ENCODE assay signal across 32 cellular contexts in genomic region chr9:129812385-129812784, GRCh38. TPM values are rescaled to one million over a fixed set of nuclear protein-coding genes. Genes with fewer than 3 reads are reported as not detected.
DNase-seq lines count a peak whose midpoint lies in the region; ATAC-seq and TF ChIP-seq lines count a peak whose summit lies in the region.
"Had no signal": no experiment of that assay in that cellular context is flagged by ENCODE, and none has a peak within 500 bp of the region (broad histone marks: within the 10 kb centered on the region; RNA-seq: fewer than 3 reads in every experiment).

No MANE protein-coding gene starts in this region.

- POLR2A ChIA-PET in RWPE1 (lab: Yijun Ruan, JAX; ENCODE audit: low non-redundant PET), result no interaction called here

- peaks cover 28% of the 10 kb centered on the region for H3K4me1 Mint-ChIP-seq in activated T-cell treated with anti-CD3 and anti-CD28 coated beads, Interleukin-2, amount 50 U/mL, for 72 hours (ENCODE audit: low read depth)
- peaks cover 42% of the 10 kb centered on the region for H3K4me1 Mint-ChIP-seq in stimulated activated effector memory CD8-positive, alpha-beta T cell treated with anti-CD3 and anti-CD28 coated beads, Interleukin-12 subunit alpha, Interleukin-12 subunit beta, amount 100 ng/mL, for 72 hours
- H3K4me1 Mint-ChIP-seq: endodermal cell, nephron had no signal

- H3K36me3 Mint-ChIP-seq in activated T-cell treated with anti-CD3 and anti-CD28 coated beads, Interleukin-2, amount 50 U/mL, for 72 hours (ENCODE audit: insufficient read depth in 2 of 2), result peaks cover 12 to 20% of the 10 kb centered on the region in 2 donors
- peaks cover 98% of the 10 kb centered on the region for H3K36me3 Mint-ChIP-seq in stimulated activated effector memory CD8-positive, alpha-beta T cell treated with anti-CD3 and anti-CD28 coated beads, Interleukin-12 subunit alpha, Interleukin-12 subunit beta, amount 100 ng/mL, for 72 hours

- CTCF ChIA-PET in RWPE1 (lab: Yijun Ruan, JAX), result interaction anchor here (0.8 to 1.3 kb wide), 2 partner anchors 75 to 86 kb away, joined by 3 to 5 read pairs; no protein-coding TSS in a partner anchor

- 0 out of 2 replicates have a peak overlapping the region, but pooled peaks have one; percentile 5 for H3K27ac ChIP-seq in RWPE1
- H3K27ac ChIP-seq: heart left ventricle, HL-60, KMS-11, parathyroid adenoma, thoracic aorta had no signal

- DNase-seq in activated T-cell treated with anti-CD3 and anti-CD28 coated beads, Interleukin-2, amount 50 U/mL, for 72 hours, result no peak
- DNase-seq in activated T-cell treated with anti-CD3 and anti-CD28 coated beads, Interleukin-2, amount 50 U/mL, for 1 hour, result no peak
- DNase-seq in RWPE1 (ENCODE audit: low spot score) (no peak), erythroblast (lab: John Stamatoyannopoulos, UW) (no peak), islet precursor cell (no peak)
- DNase-seq in stimulated activated effector memory CD8-positive, alpha-beta T cell treated with anti-CD3 and anti-CD28 coated beads, Interleukin-12 subunit alpha, Interleukin-12 subunit beta, amount 100 ng/mL, for 72 hours (ENCODE audit: low spot score in 2 of 2), result no peak
- DNase-seq in stimulated activated CD4-positive, alpha-beta T cell treated with anti-CD3 and anti-CD28 coated beads, Interleukin-4, amount 100 ng/mL, for 4 hours, result no peak
- DNase-seq: activated T-cell treated with anti-CD3 and anti-CD28 coated beads, Interleukin-2, amount 50 U/mL, for 4 hours; endodermal cell; foreskin melanocyte; kidney glomerular epithelial cell; MM.1S; NCI-H1417 treated with DMSO at 0.1 percent for 48 hours; NCI-H2081; NCI-H526; NK-92 treated with Interleukin-12 subunit alpha and Interleukin-12 subunit beta, amount 100 ng/mL, for 24 hours; PC-3; Right ventricle myocardium superior; stimulated activated naive CD8-positive, alpha-beta T cell treated with anti-CD3 and anti-CD28 coated beads, Interleukin-15, Interleukin-2, amounts not matched to agents 100 U/mL and 50 U/mL, for 24 hours had no signal

- no peak for ATAC-seq in activated T-cell treated with anti-CD3 and anti-CD28 coated beads, Interleukin-2, amount 50 U/mL, for 72 hours (replicated peaks in 1 of 2)
- ATAC-seq in stimulated activated effector memory CD8-positive, alpha-beta T cell treated with anti-CD3 and anti-CD28 coated beads, Interleukin-12 subunit alpha, Interleukin-12 subunit beta, amount 100 ng/mL, for 72 hours, result no peak
- ATAC-seq in GM21619 (IDR thresholded peaks at IDR 0.05; ENCODE audit: unreplicated experiment), result no peak
- ATAC-seq: heart left ventricle, PC-3 had no signal

- H3K27ac Mint-ChIP-seq in activated T-cell treated with anti-CD3 and anti-CD28 coated beads, Interleukin-2, amount 50 U/mL, for 72 hours, result peak overlapping the region; percentile 67
- peak overlapping the region; percentile 80 for H3K27ac Mint-ChIP-seq in stimulated activated effector memory CD8-positive, alpha-beta T cell treated with anti-CD3 and anti-CD28 coated beads, Interleukin-12 subunit alpha, Interleukin-12 subunit beta, amount 100 ng/mL, for 72 hours
- H3K27ac Mint-ChIP-seq: B cell; dendritic cell treated with granulocyte-macrophage colony-stimulating factor and Interleukin-4, amounts not matched to agents 40 ng/mL and 50 ng/mL, for 4 days; endodermal cell; nephron had no signal

- no peak for TF ChIP-seq CTCF in RWPE1 (conservative IDR thresholded peaks at IDR 0.05; ENCODE audit: low read depth)

- H3K4me3 Mint-ChIP-seq in activated T-cell treated with anti-CD3 and anti-CD28 coated beads, Interleukin-2, amount 50 U/mL, for 72 hours, result peak overlapping the region in 1 of 2 donors; percentile 34
- H3K4me3 Mint-ChIP-seq in stimulated activated effector memory CD8-positive, alpha-beta T cell treated with anti-CD3 and anti-CD28 coated beads, Interleukin-12 subunit alpha, Interleukin-12 subunit beta, amount 100 ng/mL, for 72 hours, result peak overlapping the region; percentile 6
- H3K4me3 Mint-ChIP-seq: activated CD4-positive, alpha-beta T cell treated with anti-CD3 and anti-CD28 coated beads for 36 hours; activated T-cell treated with anti-CD3 and anti-CD28 coated beads, Interleukin-2, amount 50 U/mL, for 4 hours; B cell; CD8-positive, alpha-beta memory T cell; central memory CD8-positive, alpha-beta T cell; dendritic cell treated with granulocyte-macrophage colony-stimulating factor and Interleukin-4, amounts not matched to agents 40 ng/mL and 50 ng/mL, for 4 days; endodermal cell; nephron had no signal

- no peaks in the 10 kb centered on the region for H3K9me3 Mint-ChIP-seq in activated T-cell treated with anti-CD3 and anti-CD28 coated beads, Interleukin-2, amount 50 U/mL, for 72 hours
- no peaks in the 10 kb centered on the region for H3K9me3 Mint-ChIP-seq in stimulated activated effector memory CD8-positive, alpha-beta T cell treated with anti-CD3 and anti-CD28 coated beads, Interleukin-12 subunit alpha, Interleukin-12 subunit beta, amount 100 ng/mL, for 72 hours
- H3K9me3 Mint-ChIP-seq: activated T-cell treated with anti-CD3 and anti-CD28 coated beads, Interleukin-2, amount 50 U/mL, for 4 hours; CD8-positive, alpha-beta memory T cell; central memory CD8-positive, alpha-beta T cell; dendritic cell treated with granulocyte-macrophage colony-stimulating factor and Interleukin-4, amounts not matched to agents 40 ng/mL and 50 ng/mL, for 4 days; endodermal cell; nephron had no signal

- H3K27me3 Mint-ChIP-seq in activated T-cell treated with anti-CD3 and anti-CD28 coated beads, Interleukin-2, amount 50 U/mL, for 72 hours (ENCODE audit: low read depth), result no peaks in the 10 kb centered on the region
- H3K27me3 Mint-ChIP-seq: activated CD4-positive, alpha-beta T cell treated with anti-CD3 and anti-CD28 coated beads for 36 hours; B cell; CD8-positive, alpha-beta memory T cell; central memory CD8-positive, alpha-beta T cell; dendritic cell treated with granulocyte-macrophage colony-stimulating factor and Interleukin-4, amounts not matched to agents 40 ng/mL and 50 ng/mL, for 4 days had no signal

- TF ChIP-seq POLR2A in erythroblast (IDR thresholded peaks at IDR 0.05; ENCODE audit: low read length), result peak; percentile 21

RNA-seq across cellular contexts. Expression of gene TOR1B, which starts 9.4 kb away (rescaled TPM):
- 10 to 100 TPM; 19.9 to 32.0 TPM for total RNA-seq in activated T-cell treated with anti-CD3 and anti-CD28 coated beads, Interleukin-2, amount 50 U/mL, for 72 hours

RNA-seq across cellular contexts. Expression of gene TOR1A, which starts 11.6 kb away (rescaled TPM):
- total RNA-seq in activated T-cell treated with anti-CD3 and anti-CD28 coated beads, Interleukin-2, amount 50 U/mL, for 72 hours, result 10 to 100 TPM; 47.0 to 49.3 TPM

RNA-seq across cellular contexts. Expression of gene C9orf78, which starts 22.7 kb away (rescaled TPM):
- 10 to 100 TPM; 44.6 to 51.7 TPM for total RNA-seq in activated T-cell treated with anti-CD3 and anti-CD28 coated beads, Interleukin-2, amount 50 U/mL, for 72 hours

RNA-seq across cellular contexts. Expression of gene USP20, which starts 22.9 kb away (rescaled TPM):
- 10 to 100 TPM; 74.4 to 77.9 TPM for total RNA-seq in activated T-cell treated with anti-CD3 and anti-CD28 coated beads, Interleukin-2, amount 50 U/mL, for 72 hours

RNA-seq across cellular contexts. Expression of gene PTGES, which starts 59.5 kb away (rescaled TPM):
- total RNA-seq in activated T-cell treated with anti-CD3 and anti-CD28 coated beads, Interleukin-2, amount 50 U/mL, for 72 hours, result under 1 TPM; 0.48 to 0.74 TPM
- total RNA-seq: activated CD8-positive, alpha-beta memory T cell treated with anti-CD3 and anti-CD28 coated beads for 36 hours; activated T-cell treated with anti-CD3 and anti-CD28 coated beads, Interleukin-2, amount 50 U/mL, for 4 hours; B cell; CD8-positive, alpha-beta memory T cell had no signal
